ENCODE assay signal across 2 cellular contexts in the genomic region with DNA sequence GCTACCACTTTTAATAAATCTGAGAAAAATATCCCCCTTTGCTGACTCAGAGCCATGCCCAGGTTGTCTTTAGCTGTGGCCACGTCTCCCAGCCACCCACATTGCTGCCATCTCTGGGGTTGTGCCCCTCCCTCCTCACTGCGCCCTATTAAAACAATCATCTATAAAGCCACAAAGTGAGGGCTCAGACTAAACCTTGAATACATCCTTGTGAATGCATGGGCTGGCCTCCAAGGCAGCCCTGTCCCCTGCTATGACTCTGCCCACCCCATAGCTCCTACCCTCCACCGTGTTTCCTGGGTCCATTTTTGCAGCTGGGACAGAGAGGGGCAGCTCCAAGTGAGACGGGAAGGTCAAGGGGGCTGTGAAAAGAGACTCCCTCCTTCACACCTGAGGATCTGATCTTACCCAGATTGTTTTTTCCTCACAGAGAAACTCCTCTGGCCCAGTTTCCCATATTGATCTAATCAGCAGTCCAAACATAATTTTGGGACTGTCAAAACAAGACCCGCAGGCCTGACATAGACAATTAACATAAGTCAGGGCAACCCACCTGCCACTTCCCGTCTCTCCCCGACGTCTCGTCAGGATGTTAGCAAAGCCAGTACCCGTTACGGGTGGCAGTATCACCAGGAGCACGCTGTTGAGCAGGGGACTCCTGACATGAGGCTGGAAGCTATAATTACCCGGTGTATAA.
TF ChIP-seq lines count a peak whose summit lies in the region.

No MANE protein-coding gene starts in this region.

TF ChIP-seq in IMR-90, 13 proteins besides CTCF, POLR2A, EP300 and RAD21:
- TF ChIP-seq BHLHE40 (IDR thresholded peaks at IDR 0.05; ENCODE audit: low read depth, low read length) (no peak), RFX5 (IDR thresholded peaks at IDR 0.05; ENCODE audit: low read depth, low read length) (no peak), RCOR1 (IDR thresholded peaks at IDR 0.05; ENCODE audit: insufficient replicate concordance, low read length) (no peak), SMC3 (IDR thresholded peaks at IDR 0.05; ENCODE audit: low read depth, low read length) (no peak), MXI1 (IDR thresholded peaks at IDR 0.05; ENCODE audit: borderline replicate concordance, low read depth, low read length) (no peak), NFE2L2 (IDR thresholded peaks at IDR 0.05; ENCODE audit: low read depth, low read length) (no peak), CHD1 (IDR thresholded peaks at IDR 0.05; ENCODE audit: low read depth, low read length) (no peak)
- TF ChIP-seq, protein P1, sequence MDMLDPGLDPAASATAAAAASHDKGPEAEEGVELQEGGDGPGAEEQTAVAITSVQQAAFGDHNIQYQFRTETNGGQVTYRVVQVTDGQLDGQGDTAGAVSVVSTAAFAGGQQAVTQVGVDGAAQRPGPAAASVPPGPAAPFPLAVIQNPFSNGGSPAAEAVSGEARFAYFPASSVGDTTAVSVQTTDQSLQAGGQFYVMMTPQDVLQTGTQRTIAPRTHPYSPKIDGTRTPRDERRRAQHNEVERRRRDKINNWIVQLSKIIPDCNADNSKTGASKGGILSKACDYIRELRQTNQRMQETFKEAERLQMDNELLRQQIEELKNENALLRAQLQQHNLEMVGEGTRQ (IDR thresholded peaks at IDR 0.05; ENCODE audit: low read depth, low read length) = no peak

TF ChIP-seq in HepG2, 621 proteins besides CTCF, POLR2A, EP300 and RAD21:
- TF ChIP-seq JARID2 (CRISPR knock-in tag; IDR thresholded peaks at IDR 0.05; ENCODE audit: insufficient replicate concordance) (no peak), ZBTB7B (CRISPR knock-in tag; IDR thresholded peaks at IDR 0.05) (no peak), ZNF564 (CRISPR knock-in tag; IDR thresholded peaks at IDR 0.05) (no peak), ZFP41 (CRISPR knock-in tag; IDR thresholded peaks at IDR 0.05; ENCODE audit: borderline replicate concordance) (no peak), ZBTB42 (CRISPR knock-in tag; IDR thresholded peaks at IDR 0.05) (no peak), MAF1 (CRISPR knock-in tag; IDR thresholded peaks at IDR 0.05; ENCODE audit: borderline replicate concordance) (no peak), FIP1L1 (IDR thresholded peaks at IDR 0.05; ENCODE audit: borderline replicate concordance, insufficient read depth, low read depth, low read length) (no peak), FOSL1 (CRISPR knock-in tag; IDR thresholded peaks at IDR 0.05; ENCODE audit: borderline replicate concordance) (no peak), PHF20 (CRISPR knock-in tag; IDR thresholded peaks at IDR 0.05) (no peak), ZNF747 (CRISPR knock-in tag; IDR thresholded peaks at IDR 0.05; ENCODE audit: borderline replicate concordance) (no peak), SIN3A (IDR thresholded peaks at IDR 0.05; ENCODE audit: borderline replicate concordance, low read depth, low read length) (no peak), JUNB (CRISPR knock-in tag; IDR thresholded peaks at IDR 0.05; ENCODE audit: borderline replicate concordance) (no peak)
- TF ChIP-seq, protein P2, sequence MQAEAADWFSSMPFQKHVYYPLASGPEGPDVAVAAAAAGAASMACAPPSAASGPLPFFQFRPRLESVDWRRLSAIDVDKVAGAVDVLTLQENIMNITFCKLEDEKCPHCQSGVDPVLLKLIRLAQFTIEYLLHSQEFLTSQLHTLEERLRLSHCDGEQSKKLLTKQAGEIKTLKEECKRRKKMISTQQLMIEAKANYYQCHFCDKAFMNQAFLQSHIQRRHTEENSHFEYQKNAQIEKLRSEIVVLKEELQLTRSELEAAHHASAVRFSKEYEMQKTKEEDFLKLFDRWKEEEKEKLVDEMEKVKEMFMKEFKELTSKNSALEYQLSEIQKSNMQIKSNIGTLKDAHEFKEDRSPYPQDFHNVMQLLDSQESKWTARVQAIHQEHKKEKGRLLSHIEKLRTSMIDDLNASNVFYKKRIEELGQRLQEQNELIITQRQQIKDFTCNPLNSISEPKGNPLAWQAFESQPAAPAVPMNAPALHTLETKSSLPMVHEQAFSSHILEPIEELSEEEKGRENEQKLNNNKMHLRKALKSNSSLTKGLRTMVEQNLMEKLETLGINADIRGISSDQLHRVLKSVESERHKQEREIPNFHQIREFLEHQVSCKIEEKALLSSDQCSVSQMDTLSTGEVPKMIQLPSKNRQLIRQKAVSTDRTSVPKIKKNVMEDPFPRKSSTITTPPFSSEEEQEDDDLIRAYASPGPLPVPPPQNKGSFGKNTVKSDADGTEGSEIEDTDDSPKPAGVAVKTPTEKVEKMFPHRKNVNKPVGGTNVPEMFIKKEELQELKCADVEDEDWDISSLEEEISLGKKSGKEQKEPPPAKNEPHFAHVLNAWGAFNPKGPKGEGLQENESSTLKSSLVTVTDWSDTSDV (CRISPR knock-in tag; IDR thresholded peaks at IDR 0.05) = no peak
- TF ChIP-seq, protein P3, sequence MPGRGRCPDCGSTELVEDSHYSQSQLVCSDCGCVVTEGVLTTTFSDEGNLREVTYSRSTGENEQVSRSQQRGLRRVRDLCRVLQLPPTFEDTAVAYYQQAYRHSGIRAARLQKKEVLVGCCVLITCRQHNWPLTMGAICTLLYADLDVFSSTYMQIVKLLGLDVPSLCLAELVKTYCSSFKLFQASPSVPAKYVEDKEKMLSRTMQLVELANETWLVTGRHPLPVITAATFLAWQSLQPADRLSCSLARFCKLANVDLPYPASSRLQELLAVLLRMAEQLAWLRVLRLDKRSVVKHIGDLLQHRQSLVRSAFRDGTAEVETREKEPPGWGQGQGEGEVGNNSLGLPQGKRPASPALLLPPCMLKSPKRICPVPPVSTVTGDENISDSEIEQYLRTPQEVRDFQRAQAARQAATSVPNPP (CRISPR knock-in tag; IDR thresholded peaks at IDR 0.05) = no peak
- TF ChIP-seq, protein P4, sequence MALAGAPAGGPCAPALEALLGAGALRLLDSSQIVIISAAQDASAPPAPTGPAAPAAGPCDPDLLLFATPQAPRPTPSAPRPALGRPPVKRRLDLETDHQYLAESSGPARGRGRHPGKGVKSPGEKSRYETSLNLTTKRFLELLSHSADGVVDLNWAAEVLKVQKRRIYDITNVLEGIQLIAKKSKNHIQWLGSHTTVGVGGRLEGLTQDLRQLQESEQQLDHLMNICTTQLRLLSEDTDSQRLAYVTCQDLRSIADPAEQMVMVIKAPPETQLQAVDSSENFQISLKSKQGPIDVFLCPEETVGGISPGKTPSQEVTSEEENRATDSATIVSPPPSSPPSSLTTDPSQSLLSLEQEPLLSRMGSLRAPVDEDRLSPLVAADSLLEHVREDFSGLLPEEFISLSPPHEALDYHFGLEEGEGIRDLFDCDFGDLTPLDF (CRISPR knock-in tag; IDR thresholded peaks at IDR 0.05) = no peak
